ENCODE assay signal across 19 cellular contexts in genomic region chr18:48996041-48996440, GRCh38.
"Had no signal": no experiment of that assay in that cellular context is flagged by ENCODE, and none has a peak within 500 bp of the region (broad histone marks: within the 10 kb centered on the region; RNA-seq: fewer than 3 reads in every experiment).

No MANE protein-coding gene starts in this region.

- H3K27me3 ChIP-seq: heart left ventricle, stomach, vagina had no signal

- DNase-seq: activated CD4-positive, alpha-beta memory T cell treated with anti-CD3 and anti-CD28 coated beads for 36 hours; activated CD8-positive, alpha-beta memory T cell treated with anti-CD3 and anti-CD28 coated beads, Interleukin-2, amount 50 U/mL, for 4 hours; activated naive CD4-positive, alpha-beta T cell; caudate nucleus; cortex of kidney; effector CD8-positive, alpha-beta T cell; islet precursor cell; left ventricle myocardium inferior; mesendoderm; retina; stimulated activated CD4-positive, alpha-beta T cell treated with anti-CD3 and anti-CD28 coated beads, Interleukin-15, amount 100 ng/mL, for 24 hours; stimulated activated CD4-positive, alpha-beta T cell treated with anti-CD3 and anti-CD28 coated beads, Interleukin-4, amount 100 ng/mL, for 24 hours; stomach; T-helper 2 cell had no signal

- H3K4me3 Mint-ChIP-seq: activated CD4-positive, alpha-beta memory T cell treated with anti-CD3 and anti-CD28 coated beads for 36 hours; activated T-helper 1 cell treated with anti-CD3 and anti-CD28 coated beads, Interleukin-12 subunit alpha, Interleukin-12 subunit beta, Interleukin-2, Interleukin-4 antibody, amounts not matched to agents 30 ng/mL and 10 ng/mL and 1 ng/mL, durations not matched to agents 14 hours and 24 hours and 36 hours; neural crest cell had no signal

- H3K27me3 Mint-ChIP-seq: activated CD4-positive, alpha-beta memory T cell treated with anti-CD3 and anti-CD28 coated beads for 36 hours had no signal

- H3K9me3 Mint-ChIP-seq: activated CD4-positive, alpha-beta memory T cell treated with anti-CD3 and anti-CD28 coated beads for 36 hours; activated T-helper 1 cell treated with anti-CD3 and anti-CD28 coated beads, Interleukin-12 subunit alpha, Interleukin-12 subunit beta, Interleukin-2, Interleukin-4 antibody, amounts not matched to agents 30 ng/mL and 10 ng/mL and 1 ng/mL, durations not matched to agents 14 hours and 24 hours and 36 hours; neural crest cell had no signal

- H3K27ac ChIP-seq: vagina had no signal

- H3K27ac Mint-ChIP-seq: activated CD4-positive, alpha-beta memory T cell treated with anti-CD3 and anti-CD28 coated beads for 36 hours; activated T-helper 1 cell treated with anti-CD3 and anti-CD28 coated beads, Interleukin-12 subunit alpha, Interleukin-12 subunit beta, Interleukin-2, Interleukin-4 antibody, amounts not matched to agents 30 ng/mL and 10 ng/mL and 1 ng/mL, durations not matched to agents 14 hours and 24 hours and 36 hours had no signal

- H3K9me3 ChIP-seq: heart left ventricle, left ventricle myocardium inferior, stomach, vagina had no signal

- H3K36me3 ChIP-seq: heart left ventricle, left ventricle myocardium inferior, stomach, vagina had no signal

- H3K4me3 ChIP-seq: heart left ventricle, left ventricle myocardium inferior, stomach, vagina had no signal

- H3K36me3 Mint-ChIP-seq: activated CD4-positive, alpha-beta memory T cell treated with anti-CD3 and anti-CD28 coated beads for 36 hours had no signal

- H3K79me2 ChIP-seq: parathyroid adenoma had no signal
